Comparison of ENCODE assay signal across 16 cellular contexts in the genomic region with DNA sequence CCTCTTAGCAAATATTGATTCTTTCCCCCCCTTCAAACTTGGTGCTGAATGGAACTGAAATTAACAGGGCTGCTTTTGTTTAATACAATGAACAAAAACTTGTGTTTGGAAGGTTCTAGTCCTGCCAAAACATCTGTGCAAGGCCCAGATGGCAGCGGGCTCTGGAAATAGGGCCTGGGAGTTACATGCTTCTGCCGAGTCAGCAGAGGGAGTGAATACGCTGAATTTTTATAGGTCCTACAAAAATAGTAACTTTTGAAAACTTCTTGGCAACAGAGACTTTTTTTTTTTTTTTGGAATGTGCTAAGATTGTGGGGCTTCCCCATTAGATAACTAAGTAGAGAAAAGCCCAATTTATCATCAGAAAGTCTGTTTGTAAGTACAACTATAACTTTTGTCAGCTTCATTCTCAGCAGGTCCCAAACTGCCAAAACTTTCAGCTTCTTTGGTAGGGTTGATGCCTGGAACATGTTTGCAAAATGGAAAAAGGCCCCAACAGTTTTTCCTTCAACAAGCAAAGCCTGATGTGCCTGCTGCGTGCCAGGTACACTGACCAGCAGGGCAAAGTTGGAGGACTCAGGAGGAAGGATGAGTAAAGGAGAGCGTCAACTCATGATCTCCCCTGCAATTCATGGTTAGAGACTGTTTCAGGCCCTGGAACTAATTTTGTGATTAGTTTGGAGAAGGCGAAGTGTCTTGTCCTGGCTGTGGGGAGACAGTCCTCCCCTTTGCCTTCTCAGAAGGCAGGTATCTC. TPM values are rescaled to one million over a fixed set of nuclear protein-coding genes. Genes with fewer than 3 reads are reported as not detected.
DNase-seq lines count a peak whose midpoint lies in the region; ATAC-seq, FAIRE-seq and TF ChIP-seq lines count a peak whose summit lies in the region.
"Had no signal": no experiment of that assay in that cellular context is flagged by ENCODE, and none has a peak within 500 bp of the region (broad histone marks: within the 10 kb centered on the region; RNA-seq: fewer than 3 reads in every experiment).

No MANE protein-coding gene starts in this region.

- H3K4me3 ChIP-seq in right atrium auricular region = no peak overlapping the region
- H3K4me3 ChIP-seq: GM12878 had no signal

- H3K36me3 ChIP-seq in right atrium auricular region = no peaks in the 10 kb centered on the region
- H3K36me3 ChIP-seq: BE2C had no signal

- no peaks in the 10 kb centered on the region for H3K27me3 Mint-ChIP-seq in brain

- FAIRE-seq in RCC 7860 (lab: Jason Lieb, UNC) = no peak
- FAIRE-seq: GM12878 had no signal

- peaks cover 0 to 4% of the 10 kb centered on the region in 2 donors for H3K4me1 ChIP-seq in right atrium auricular region
- H3K4me1 ChIP-seq: BE2C had no signal

- no peaks in the 10 kb centered on the region for H3K27me3 ChIP-seq in right atrium auricular region

- TF ChIP-seq CTCF in brain (conservative IDR thresholded peaks at IDR 0.05) (no peak), right atrium auricular region (IDR thresholded peaks at IDR 0.05) (no peak)

- no peak overlapping the region for H3K27ac ChIP-seq in right atrium auricular region

- peak overlapping the region in 4 of 5 experiments; percentile 38 to 90 (median 72) for H3K27ac Mint-ChIP-seq in brain
- H3K27ac Mint-ChIP-seq: activated T-helper 2 cell treated with anti-CD3 and anti-CD28 coated beads, Interferon-gamma antibody, Interleukin-2, Interleukin-4, amounts not matched to agents 10 μg/mL and 5 μg/mL and 100 μg/mL, durations not matched to agents 14 hours and 24 hours and 36 hours had no signal

- in situ Hi-C loops in G401 (cut with HindIII; ENCODE audit: low sequenced_read_pairs) = no loop called here

- H3K9me3 ChIP-seq in right atrium auricular region = no peaks in the 10 kb centered on the region
- H3K9me3 ChIP-seq: BE2C had no signal

- peaks cover 40% of the 10 kb centered on the region for H3K4me1 Mint-ChIP-seq in brain

- peaks cover 16 to 34% (median 24%) of the 10 kb centered on the region in 5 experiments for H3K9me3 Mint-ChIP-seq in brain
- H3K9me3 Mint-ChIP-seq: activated T-helper 2 cell treated with anti-CD3 and anti-CD28 coated beads, Interferon-gamma antibody, Interleukin-2, Interleukin-4, amounts not matched to agents 10 μg/mL and 5 μg/mL and 100 μg/mL, durations not matched to agents 14 hours and 24 hours and 36 hours had no signal

- DNase-seq in G401 (ENCODE audit: low spot score) (peak; percentile 13), right atrium auricular region (ENCODE audit: low spot score) (peak; percentile 55), posterior cingulate gyrus (peak in 8 of 10 donors; percentile 61 to 96 (median 66)), COR-L47 (lab: John Stamatoyannopoulos, UW) (no peak), left colon (no peak), RCC 7860 (ENCODE audit: low spot score) (no peak)
- DNase-seq: activated CD4-positive, alpha-beta T cell treated with anti-CD3 and anti-CD28 coated beads, Interleukin-2, amount 50 U/mL, for 4 hours; BE2C; DND-41; Kasumi-1; NCI-H2107 had no signal

- intact Hi-C loops in posterior cingulate gyrus (cut with DNase I) (no loop called here), left colon (cut with DNase I, micrococcal nuclease) (no loop called here)

- H3K36me3 Mint-ChIP-seq in brain = no peaks in the 10 kb centered on the region

- H3K4me3 Mint-ChIP-seq in brain = no peak overlapping the region
- H3K4me3 Mint-ChIP-seq: neural crest cell had no signal

- ATAC-seq in GM21423 (IDR thresholded peaks at IDR 0.05; ENCODE audit: unreplicated experiment) (no peak), left colon (no peak)
- ATAC-seq: GM12878 had no signal

RNA-seq across cellular contexts. Expression of a gene that starts 45.1 kb away (rescaled TPM):
- 4.5 and 7.7 TPM in 2 replicates for total RNA-seq in G401 (2014; rRNA removed; shearing (Covaris generic))
- 8.5 TPM for polyA plus RNA-seq in brain (ENCODE audit: insufficient read depth, low read depth, low replicate concordance)
- total RNA-seq in right atrium auricular region (10 to 100 TPM in 1 of 2 donors, 1 to 10 TPM in 1; 8.1 to 20.1 TPM), left colon (10 to 100 TPM; 38.7 to 50.9 TPM)

Comparison
In these comparisons a context has a peak if more than half of its experiments do, and no peak if none do; other contexts are left out.
1. DNase-seq: peak in G401 (single experiment), right atrium auricular region (single experiment) and posterior cingulate gyrus (8 of 10); none in COR-L47 (single experiment), left colon (0 of 2) and RCC 7860 (single experiment).